19 cellular contexts compared by ENCODE assay signal in genomic region chr16:53097190-53097589, GRCh38. TPM values are rescaled to one million over a fixed set of nuclear protein-coding genes. Genes with fewer than 3 reads are reported as not detected.
DNase-seq lines count a peak whose midpoint lies in the region; ATAC-seq and TF ChIP-seq lines count a peak whose summit lies in the region.
"Had no signal": no experiment of that assay in that cellular context is flagged by ENCODE, and none has a peak within 500 bp of the region (broad histone marks: within the 10 kb centered on the region; RNA-seq: fewer than 3 reads in every experiment).

No MANE protein-coding gene starts in this region.

- H3K4ac ChIP-seq in mesendoderm (ENCODE audit: low read depth, low read length), result no peak overlapping the region

- no peaks in the 10 kb centered on the region for H4K20me1 ChIP-seq in smooth muscle cell (ENCODE audit: low read depth)

- TF ChIP-seq CTCF in CD8-positive, alpha-beta T cell (IDR thresholded peaks at IDR 0.05), result no peak
- no peak for TF ChIP-seq CTCF in smooth muscle cell (IDR thresholded peaks at IDR 0.05; ENCODE audit: borderline replicate concordance, insufficient read depth, poor library complexity, severe bottlenecking)

- CTCF ChIA-PET in CD8-positive, alpha-beta T cell (lab: Charles Lee), result interaction anchor here (1.2 kb wide), 1 partner anchor 10 kb away, joined by 3 read pairs; no protein-coding TSS in a partner anchor

- H3K79me1 ChIP-seq in mesendoderm (ENCODE audit: low read length), result peaks cover 5% of the 10 kb centered on the region

- no peak for DNase-seq in CD8-positive, alpha-beta T cell
- DNase-seq in smooth muscle cell (lab: John Stamatoyannopoulos, UW; ENCODE audit: unreplicated experiment) (no peak), NOMO-1 treated with dmso at 0.1 percent for 144 hours (lab: John Stamatoyannopoulos, UW; ENCODE audit: unreplicated experiment) (no peak), mesendoderm (no peak)
- DNase-seq: activated CD8-positive, alpha-beta memory T cell treated with anti-CD3 and anti-CD28 coated beads for 24 hours; caudate nucleus; CD4-positive, CD25-positive, alpha-beta regulatory T cell; DMS79 treated with DMSO at 0.1 percent for 48 hours; hypothalamus; NCI-H1436; NCI-H226; NK-92 treated with Interleukin-12 subunit alpha and Interleukin-12 subunit beta, amount 100 ng/mL, for 24 hours; stimulated activated CD4-positive, alpha-beta T cell treated with anti-CD3 and anti-CD28 coated beads, Interleukin-2, amount 100 ng/mL, for 48 hours; T-helper 1 cell had no signal

- H3K4me2 ChIP-seq in smooth muscle cell (no peak overlapping the region), mesendoderm (ENCODE audit: low read length) (no peak overlapping the region)

- POLR2A ChIA-PET in CD8-positive, alpha-beta T cell (lab: Charles Lee), result no interaction called here

- H2BK5ac ChIP-seq in mesendoderm (ENCODE audit: low read length), result no peak overlapping the region

- no peaks in the 10 kb centered on the region for H3K36me3 ChIP-seq in CD8-positive, alpha-beta T cell (ENCODE audit: insufficient read depth, low read length)
- no peaks in the 10 kb centered on the region for H3K36me3 ChIP-seq in smooth muscle cell (ENCODE audit: low read depth)
- no peaks in the 10 kb centered on the region for H3K36me3 ChIP-seq in mesendoderm (ENCODE audit: control insufficient read depth, insufficient read depth, low read length)
- H3K36me3 ChIP-seq: thoracic aorta had no signal

- H3K27ac Mint-ChIP-seq in CD8-positive, alpha-beta T cell, result peak overlapping the region; percentile 2
- peak overlapping the region; percentile 16 to 99 (median 84) for H3K27ac Mint-ChIP-seq in IgD-negative memory B cell
- peak overlapping the region; percentile 18 for H3K27ac Mint-ChIP-seq in dendritic cell treated with granulocyte-macrophage colony-stimulating factor and Interleukin-4, amounts not matched to agents 40 ng/mL and 50 ng/mL, for 4 days

- no peak overlapping the region for H3K4me3 ChIP-seq in CD8-positive, alpha-beta T cell (ENCODE audit: low read depth, low read length)
- H3K4me3 ChIP-seq in smooth muscle cell (no peak overlapping the region), mesendoderm (ENCODE audit: low read length) (no peak overlapping the region)
- H3K4me3 ChIP-seq: thoracic aorta had no signal

- H3K18ac ChIP-seq in mesendoderm (ENCODE audit: low read length), result no peak overlapping the region

- H2BK15ac ChIP-seq in mesendoderm (replicated peaks; ENCODE audit: low read depth), result no peak overlapping the region

- intact Hi-C loops in CD8-positive, alpha-beta T cell (cut with DNase I, micrococcal nuclease), result no loop called here
- intact Hi-C loops in dendritic cell treated with granulocyte-macrophage colony-stimulating factor and Interleukin-4, amounts not matched to agents 40 ng/mL and 50 ng/mL, for 4 days (cut with micrococcal nuclease), result no loop called here

- WGBS in smooth muscle cell (ENCODE audit: low lambda C conversion rate), result 78% methylated on average over 4 of the region's 4 CpGs
- WGBS in mesendoderm (ENCODE audit: extremely low coverage, insufficient coverage, low lambda C conversion rate), result 100% methylated on average over 1 of the region's 4 CpGs

- H3K23ac ChIP-seq in mesendoderm (ENCODE audit: low read length), result no peak overlapping the region

- H3K4me3 Mint-ChIP-seq in CD8-positive, alpha-beta T cell, result no peak overlapping the region
- peak overlapping the region in 2 of 4 donors; percentile 0 to 81 for H3K4me3 Mint-ChIP-seq in IgD-negative memory B cell
- H3K4me3 Mint-ChIP-seq in dendritic cell treated with granulocyte-macrophage colony-stimulating factor and Interleukin-4, amounts not matched to agents 40 ng/mL and 50 ng/mL, for 4 days, result no peak overlapping the region
- H3K4me3 Mint-ChIP-seq: CD4-positive, CD25-positive, alpha-beta regulatory T cell had no signal

- no peak overlapping the region for H2AFZ ChIP-seq in smooth muscle cell (ENCODE audit: low read depth)

- peaks cover 21% of the 10 kb centered on the region for H3K4me1 ChIP-seq in CD8-positive, alpha-beta T cell (ENCODE audit: insufficient read depth, low read length)
- H3K4me1 ChIP-seq in smooth muscle cell (ENCODE audit: low read depth) (peaks cover 17% of the 10 kb centered on the region), mesendoderm (ENCODE audit: control insufficient read depth, low read depth, low read length) (peaks cover 8% of the 10 kb centered on the region)

- H3K36me3 Mint-ChIP-seq in CD8-positive, alpha-beta T cell, result no peaks in the 10 kb centered on the region
- H3K36me3 Mint-ChIP-seq in IgD-negative memory B cell, result peaks cover 2% of the 10 kb centered on the region
- H3K36me3 Mint-ChIP-seq in dendritic cell treated with granulocyte-macrophage colony-stimulating factor and Interleukin-4, amounts not matched to agents 40 ng/mL and 50 ng/mL, for 4 days (ENCODE audit: low read depth), result peaks cover 23% of the 10 kb centered on the region
- H3K36me3 Mint-ChIP-seq: CD4-positive, CD25-positive, alpha-beta regulatory T cell had no signal

- no peak overlapping the region for H3K9ac ChIP-seq in smooth muscle cell (ENCODE audit: low read depth)
- H3K9ac ChIP-seq in mesendoderm (ENCODE audit: low read length), result no peak overlapping the region

- H4K5ac ChIP-seq in mesendoderm (ENCODE audit: low read length), result no peak overlapping the region

- no peaks in the 10 kb centered on the region for H3K27me3 ChIP-seq in CD8-positive, alpha-beta T cell (ENCODE audit: insufficient read depth, low read length)
- H3K27me3 ChIP-seq in smooth muscle cell (ENCODE audit: low read depth) (no peaks in the 10 kb centered on the region), mesendoderm (ENCODE audit: insufficient read depth, low read length, poor library complexity) (no peaks in the 10 kb centered on the region)

- no peak overlapping the region for H3K56ac ChIP-seq in mesendoderm (ENCODE audit: low read length)

- no peak overlapping the region for H2AK5ac ChIP-seq in mesendoderm (ENCODE audit: low read length)

- H3K4me1 Mint-ChIP-seq in CD8-positive, alpha-beta T cell (ENCODE audit: low read depth), result peaks cover 39% of the 10 kb centered on the region
- peaks cover 44 to 57% (median 57%) of the 10 kb centered on the region in 3 donors for H3K4me1 Mint-ChIP-seq in IgD-negative memory B cell
- H3K4me1 Mint-ChIP-seq in dendritic cell treated with granulocyte-macrophage colony-stimulating factor and Interleukin-4, amounts not matched to agents 40 ng/mL and 50 ng/mL, for 4 days (ENCODE audit: low read depth), result peaks cover 62% of the 10 kb centered on the region

- no peaks in the 10 kb centered on the region for H3K9me3 ChIP-seq in CD8-positive, alpha-beta T cell (ENCODE audit: low read length)
- H3K9me3 ChIP-seq in smooth muscle cell (replicated peaks; ENCODE audit: low read depth), result no peaks in the 10 kb centered on the region
- H3K9me3 ChIP-seq: thoracic aorta had no signal

- no peak overlapping the region for H2BK120ac ChIP-seq in mesendoderm (ENCODE audit: low read depth, low read length)

- no peaks in the 10 kb centered on the region for H3K27me3 Mint-ChIP-seq in CD8-positive, alpha-beta T cell (ENCODE audit: low read depth)
- no peaks in the 10 kb centered on the region for H3K27me3 Mint-ChIP-seq in IgD-negative memory B cell
- no peaks in the 10 kb centered on the region for H3K27me3 Mint-ChIP-seq in dendritic cell treated with granulocyte-macrophage colony-stimulating factor and Interleukin-4, amounts not matched to agents 40 ng/mL and 50 ng/mL, for 4 days
- H3K27me3 Mint-ChIP-seq: CD4-positive, CD25-positive, alpha-beta regulatory T cell had no signal

- H3K79me2 ChIP-seq in smooth muscle cell (ENCODE audit: low read depth) (peaks cover 59% of the 10 kb centered on the region), mesendoderm (ENCODE audit: control insufficient read depth, insufficient read depth, low read length) (no peaks in the 10 kb centered on the region)

- H3K9me3 Mint-ChIP-seq in CD8-positive, alpha-beta T cell, result no peaks in the 10 kb centered on the region
- H3K9me3 Mint-ChIP-seq in IgD-negative memory B cell, result no peaks in the 10 kb centered on the region
- no peaks in the 10 kb centered on the region for H3K9me3 Mint-ChIP-seq in dendritic cell treated with granulocyte-macrophage colony-stimulating factor and Interleukin-4, amounts not matched to agents 40 ng/mL and 50 ng/mL, for 4 days
- H3K9me3 Mint-ChIP-seq: CD4-positive, CD25-positive, alpha-beta regulatory T cell had no signal

- peaks cover 20% of the 10 kb centered on the region for H3F3A ChIP-seq in smooth muscle cell (ENCODE audit: low read depth)

- no peak overlapping the region for H4K8ac ChIP-seq in mesendoderm (ENCODE audit: low read depth, low read length)

- no peak for ATAC-seq in CD8-positive, alpha-beta T cell
- ATAC-seq in GM19395 (IDR thresholded peaks at IDR 0.05; ENCODE audit: unreplicated experiment), result no peak
- ATAC-seq: HCT116 had no signal

- H3K27ac ChIP-seq in CD8-positive, alpha-beta T cell (ENCODE audit: low read depth, low read length), result no peak overlapping the region
- H3K27ac ChIP-seq in smooth muscle cell (ENCODE audit: low read depth), result peak overlapping the region; percentile 99
- no peak overlapping the region for H3K27ac ChIP-seq in mesendoderm (ENCODE audit: low read depth, low read length)

RNA-seq across cellular contexts. Expression of gene CHD9, which starts 42.4 kb away (rescaled TPM):
- total RNA-seq in CD8-positive, alpha-beta T cell, result 10 to 100 TPM; 23.2 to 23.5 TPM
- polyA plus RNA-seq in IgD-negative memory B cell, result 72.3 TPM
- 101 and 117 TPM in 2 replicates for total RNA-seq in smooth muscle cell
- 43.7 and 50.6 TPM in 2 replicates for polyA plus RNA-seq in smooth muscle cell
- 15.7 TPM for polyA plus RNA-seq in mesendoderm (2013, experiment 1 of 2)
- 15.7 TPM for polyA plus RNA-seq in mesendoderm (2013, experiment 2 of 2)

RNA-seq across cellular contexts. Expression of gene CHD9NB, which starts 44.5 kb away (rescaled TPM):
- not detected for total RNA-seq in CD8-positive, alpha-beta T cell
- polyA plus RNA-seq in IgD-negative memory B cell (not detected), smooth muscle cell (not detected in 2 replicates)
- not detected in 2 replicates for total RNA-seq in smooth muscle cell
- 0.65 TPM for polyA plus RNA-seq in mesendoderm (2013, experiment 1 of 2)
- 0.84 TPM for polyA plus RNA-seq in mesendoderm (2013, experiment 2 of 2)
- total RNA-seq: CD4-positive, CD25-positive, alpha-beta regulatory T cell had no signal
- polyA plus RNA-seq: CD4-positive, CD25-positive, alpha-beta regulatory T cell had no signal

Comparison
In these comparisons a context has a peak if more than half of its experiments do, and no peak if none do; other contexts are left out.
1. H3K27ac Mint-ChIP-seq: peak in every context shown above with its lines; median percentile 84 in IgD-negative memory B cell; 18 in dendritic cell treated with granulocyte-macrophage colony-stimulating factor and Interleukin-4, amounts not matched to agents 40 ng/mL and 50 ng/mL, for 4 days; 2 in CD8-positive, alpha-beta T cell.